ENCODE assay signal across 9 cellular contexts in the genomic region with DNA sequence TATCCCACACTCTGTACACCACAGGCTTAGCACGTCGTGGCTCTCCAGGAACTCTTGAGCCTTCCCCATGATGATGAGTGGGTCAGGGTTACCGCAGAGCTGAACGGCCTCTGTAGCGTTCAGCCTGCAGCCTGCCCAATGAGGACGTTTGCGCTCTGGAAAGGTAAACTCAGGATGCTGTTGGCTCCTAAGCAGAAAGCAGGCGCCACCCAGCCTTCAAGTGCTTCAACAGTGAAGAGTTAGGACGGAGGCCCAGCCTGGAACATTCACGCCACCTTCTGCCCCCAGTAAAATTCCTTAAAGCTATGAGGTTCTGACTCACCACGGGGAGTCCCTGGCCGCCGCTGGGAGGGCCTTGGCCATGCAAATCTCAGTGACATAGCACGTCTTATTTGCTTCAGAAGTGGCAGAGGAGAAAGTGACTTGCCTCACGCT.
DNase-seq lines count a peak whose midpoint lies in the region; ATAC-seq, FAIRE-seq and TF ChIP-seq lines count a peak whose summit lies in the region.
"Had no signal": no experiment of that assay in that cellular context is flagged by ENCODE, and none has a peak within 500 bp of the region (broad histone marks: within the 10 kb centered on the region; RNA-seq: fewer than 3 reads in every experiment).

No MANE protein-coding gene starts in this region.

- H3K4me1 ChIP-seq in aorta (ENCODE audit: control insufficient read depth in 1 of 2, insufficient read depth in 2 of 2, low read length in 2 of 2), result no peaks in the 10 kb centered on the region
- H3K4me1 ChIP-seq in stomach, result peaks cover 0 to 17% (median 10%) of the 10 kb centered on the region in 4 donors

- no peaks in the 10 kb centered on the region for H3K27me3 ChIP-seq in aorta (ENCODE audit: control insufficient read depth in 1 of 2, insufficient read depth in 2 of 2, low read length in 1 of 2)
- H3K27me3 ChIP-seq in stomach, result no peaks in the 10 kb centered on the region

- TF ChIP-seq EP300 in stomach (IDR thresholded peaks at IDR 0.05), result no peak

- TF ChIP-seq POLR2A in stomach (IDR thresholded peaks at IDR 0.05), result no peak

- peaks cover 4% of the 10 kb centered on the region for H3K9me3 Mint-ChIP-seq in WTC11

- no peak for TF ChIP-seq CTCF in WTC11 (IDR thresholded peaks at IDR 0.05)
- TF ChIP-seq CTCF in stomach (IDR thresholded peaks at IDR 0.05), result no peak

- H3K4me3 ChIP-seq in aorta (ENCODE audit: low read length in 2 of 2) (no peak overlapping the region), stomach (no peak overlapping the region)

- H3K36me3 Mint-ChIP-seq in WTC11, result peaks cover 29% of the 10 kb centered on the region

- 8 to 10% methylated on average over 15 of the region's 15 CpGs for WGBS in aorta, 2 donors
- WGBS in stomach, 5 donors, result 67 to 83% (median 73%) methylated on average over 14 to 15 of the region's 15 CpGs

- DNase-seq in stimulated activated CD4-positive, alpha-beta T cell treated with anti-CD3 and anti-CD28 coated beads, Interleukin-2, amount 100 ng/mL, for 24 hours, result peak; percentile 6 to 18
- no peak for DNase-seq in stimulated activated CD4-positive, alpha-beta T cell treated with anti-CD3 and anti-CD28 coated beads, Interleukin-4, amount 100 ng/mL, for 4 hours
- peak; percentile 74 for DNase-seq in WTC11 (ENCODE audit: low spot score)
- peak; percentile 28 for DNase-seq in iPS DF 4.7 (ENCODE audit: extremely low read depth, low spot score)
- DNase-seq in aorta, result peak; percentile 88 to 94
- no peak for DNase-seq in stomach
- no peak for DNase-seq in NCI-H1694 treated with DMSO at 0.1 percent for 48 hours (lab: John Stamatoyannopoulos, UW)
- no peak for DNase-seq in GM19239 (ENCODE audit: insufficient read length, low spot score)

- peak overlapping the region; percentile 87 for H3K27ac Mint-ChIP-seq in WTC11

- CTCF ChIA-PET in WTC11 (lab: Charles Lee), result interaction anchor here (0.6 to 1.5 kb wide), 2 partner anchors 20 to 48 kb away, joined by 4 read pairs; no protein-coding TSS in a partner anchor

- H3K27ac ChIP-seq in aorta (ENCODE audit: low read depth in 1 of 2, low read length in 2 of 2) (peak overlapping the region in 1 of 2 donors; percentile 58), stomach (peak overlapping the region in 2 of 5 donors; percentile 31 to 49)
- H3K27ac ChIP-seq: VCaP had no signal

- intact Hi-C loops in aorta (cut with DNase I) (loop anchor here in 1 of 2 donors (5.0 to 10.0 kb wide), 5 partner anchors 120 to 440 kb away; no protein-coding TSS in a partner anchor), stomach (cut with DNase I; ENCODE audit: low total_unique reads) (no loop called here)

- peaks cover 43% of the 10 kb centered on the region for H3K4me1 Mint-ChIP-seq in WTC11

- no peak for FAIRE-seq in GM19239 (lab: Jason Lieb, UNC)

- ATAC-seq in WTC11 (peak; percentile 88), aorta (ENCODE audit: low FRiP score) (peak; percentile 91)

- POLR2A ChIA-PET in WTC11 (lab: Charles Lee), result interaction anchor here (0.7 kb wide), 1 partner anchor 188 kb away, joined by 3 read pairs; no protein-coding TSS in a partner anchor

- no peaks in the 10 kb centered on the region for H3K9me3 ChIP-seq in aorta (ENCODE audit: control insufficient read depth, low read length)
- H3K9me3 ChIP-seq in stomach, result no peaks in the 10 kb centered on the region

- H3K36me3 ChIP-seq in aorta (ENCODE audit: control insufficient read depth in 1 of 2, insufficient read depth in 2 of 2, low read length in 1 of 2) (no peaks in the 10 kb centered on the region), stomach (peaks cover 0 to 30% (median 23%) of the 10 kb centered on the region in 4 donors)

- no peaks in the 10 kb centered on the region for H3K27me3 Mint-ChIP-seq in WTC11 (ENCODE audit: low read depth)

- no peak overlapping the region for H3K4me3 Mint-ChIP-seq in WTC11

TF ChIP-seq in WTC11, 78 proteins besides CTCF, POLR2A, EP300 and RAD21:
- TF ChIP-seq, protein P1, sequence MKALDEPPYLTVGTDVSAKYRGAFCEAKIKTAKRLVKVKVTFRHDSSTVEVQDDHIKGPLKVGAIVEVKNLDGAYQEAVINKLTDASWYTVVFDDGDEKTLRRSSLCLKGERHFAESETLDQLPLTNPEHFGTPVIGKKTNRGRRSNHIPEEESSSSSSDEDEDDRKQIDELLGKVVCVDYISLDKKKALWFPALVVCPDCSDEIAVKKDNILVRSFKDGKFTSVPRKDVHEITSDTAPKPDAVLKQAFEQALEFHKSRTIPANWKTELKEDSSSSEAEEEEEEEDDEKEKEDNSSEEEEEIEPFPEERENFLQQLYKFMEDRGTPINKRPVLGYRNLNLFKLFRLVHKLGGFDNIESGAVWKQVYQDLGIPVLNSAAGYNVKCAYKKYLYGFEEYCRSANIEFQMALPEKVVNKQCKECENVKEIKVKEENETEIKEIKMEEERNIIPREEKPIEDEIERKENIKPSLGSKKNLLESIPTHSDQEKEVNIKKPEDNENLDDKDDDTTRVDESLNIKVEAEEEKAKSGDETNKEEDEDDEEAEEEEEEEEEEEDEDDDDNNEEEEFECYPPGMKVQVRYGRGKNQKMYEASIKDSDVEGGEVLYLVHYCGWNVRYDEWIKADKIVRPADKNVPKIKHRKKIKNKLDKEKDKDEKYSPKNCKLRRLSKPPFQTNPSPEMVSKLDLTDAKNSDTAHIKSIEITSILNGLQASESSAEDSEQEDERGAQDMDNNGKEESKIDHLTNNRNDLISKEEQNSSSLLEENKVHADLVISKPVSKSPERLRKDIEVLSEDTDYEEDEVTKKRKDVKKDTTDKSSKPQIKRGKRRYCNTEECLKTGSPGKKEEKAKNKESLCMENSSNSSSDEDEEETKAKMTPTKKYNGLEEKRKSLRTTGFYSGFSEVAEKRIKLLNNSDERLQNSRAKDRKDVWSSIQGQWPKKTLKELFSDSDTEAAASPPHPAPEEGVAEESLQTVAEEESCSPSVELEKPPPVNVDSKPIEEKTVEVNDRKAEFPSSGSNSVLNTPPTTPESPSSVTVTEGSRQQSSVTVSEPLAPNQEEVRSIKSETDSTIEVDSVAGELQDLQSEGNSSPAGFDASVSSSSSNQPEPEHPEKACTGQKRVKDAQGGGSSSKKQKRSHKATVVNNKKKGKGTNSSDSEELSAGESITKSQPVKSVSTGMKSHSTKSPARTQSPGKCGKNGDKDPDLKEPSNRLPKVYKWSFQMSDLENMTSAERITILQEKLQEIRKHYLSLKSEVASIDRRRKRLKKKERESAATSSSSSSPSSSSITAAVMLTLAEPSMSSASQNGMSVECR (CRISPR knock-in tag; IDR thresholded peaks at IDR 0.05; ENCODE audit: borderline replicate concordance), result no peak
- TF ChIP-seq, protein P2, sequence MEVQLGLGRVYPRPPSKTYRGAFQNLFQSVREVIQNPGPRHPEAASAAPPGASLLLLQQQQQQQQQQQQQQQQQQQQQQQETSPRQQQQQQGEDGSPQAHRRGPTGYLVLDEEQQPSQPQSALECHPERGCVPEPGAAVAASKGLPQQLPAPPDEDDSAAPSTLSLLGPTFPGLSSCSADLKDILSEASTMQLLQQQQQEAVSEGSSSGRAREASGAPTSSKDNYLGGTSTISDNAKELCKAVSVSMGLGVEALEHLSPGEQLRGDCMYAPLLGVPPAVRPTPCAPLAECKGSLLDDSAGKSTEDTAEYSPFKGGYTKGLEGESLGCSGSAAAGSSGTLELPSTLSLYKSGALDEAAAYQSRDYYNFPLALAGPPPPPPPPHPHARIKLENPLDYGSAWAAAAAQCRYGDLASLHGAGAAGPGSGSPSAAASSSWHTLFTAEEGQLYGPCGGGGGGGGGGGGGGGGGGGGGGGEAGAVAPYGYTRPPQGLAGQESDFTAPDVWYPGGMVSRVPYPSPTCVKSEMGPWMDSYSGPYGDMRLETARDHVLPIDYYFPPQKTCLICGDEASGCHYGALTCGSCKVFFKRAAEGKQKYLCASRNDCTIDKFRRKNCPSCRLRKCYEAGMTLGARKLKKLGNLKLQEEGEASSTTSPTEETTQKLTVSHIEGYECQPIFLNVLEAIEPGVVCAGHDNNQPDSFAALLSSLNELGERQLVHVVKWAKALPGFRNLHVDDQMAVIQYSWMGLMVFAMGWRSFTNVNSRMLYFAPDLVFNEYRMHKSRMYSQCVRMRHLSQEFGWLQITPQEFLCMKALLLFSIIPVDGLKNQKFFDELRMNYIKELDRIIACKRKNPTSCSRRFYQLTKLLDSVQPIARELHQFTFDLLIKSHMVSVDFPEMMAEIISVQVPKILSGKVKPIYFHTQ (CRISPR knock-in tag; IDR thresholded peaks at IDR 0.05), result no peak
- no peak for TF ChIP-seq CREB1 (CRISPR knock-in tag; IDR thresholded peaks at IDR 0.05)
- TF ChIP-seq TEAD1 (CRISPR knock-in tag; IDR thresholded peaks at IDR 0.05), result 0 out of 2 replicates have a peak, but pooled peaks have one; percentile 38
- TF ChIP-seq ZNF423 (CRISPR knock-in tag; IDR thresholded peaks at IDR 0.05), result no peak
- no peak for TF ChIP-seq RORB (CRISPR knock-in tag; IDR thresholded peaks at IDR 0.05)
- no peak for TF ChIP-seq FOXP1 (CRISPR knock-in tag; IDR thresholded peaks at IDR 0.05; ENCODE audit: borderline replicate concordance)
- TF ChIP-seq, protein P3, sequence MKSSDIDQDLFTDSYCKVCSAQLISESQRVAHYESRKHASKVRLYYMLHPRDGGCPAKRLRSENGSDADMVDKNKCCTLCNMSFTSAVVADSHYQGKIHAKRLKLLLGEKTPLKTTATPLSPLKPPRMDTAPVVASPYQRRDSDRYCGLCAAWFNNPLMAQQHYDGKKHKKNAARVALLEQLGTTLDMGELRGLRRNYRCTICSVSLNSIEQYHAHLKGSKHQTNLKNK (CRISPR knock-in tag; IDR thresholded peaks at IDR 0.05), result no peak
TF ChIP-seq in WTC11: peak in this region for 1.

Comparison
In these comparisons a context has a peak if more than half of its experiments do, and no peak if none do; other contexts are left out.
1. DNase-seq: peak in stimulated activated CD4-positive, alpha-beta T cell treated with anti-CD3 and anti-CD28 coated beads, Interleukin-2, amount 100 ng/mL, for 24 hours (2 of 2), WTC11 (single experiment), iPS DF 4.7 (single experiment) and aorta (2 of 2); none in stimulated activated CD4-positive, alpha-beta T cell treated with anti-CD3 and anti-CD28 coated beads, Interleukin-4, amount 100 ng/mL, for 4 hours (0 of 2), stomach (single experiment), NCI-H1694 treated with DMSO at 0.1 percent for 48 hours (single experiment) and GM19239 (single experiment).